ENCODE assay signal across 8 cellular contexts in the genomic region with DNA sequence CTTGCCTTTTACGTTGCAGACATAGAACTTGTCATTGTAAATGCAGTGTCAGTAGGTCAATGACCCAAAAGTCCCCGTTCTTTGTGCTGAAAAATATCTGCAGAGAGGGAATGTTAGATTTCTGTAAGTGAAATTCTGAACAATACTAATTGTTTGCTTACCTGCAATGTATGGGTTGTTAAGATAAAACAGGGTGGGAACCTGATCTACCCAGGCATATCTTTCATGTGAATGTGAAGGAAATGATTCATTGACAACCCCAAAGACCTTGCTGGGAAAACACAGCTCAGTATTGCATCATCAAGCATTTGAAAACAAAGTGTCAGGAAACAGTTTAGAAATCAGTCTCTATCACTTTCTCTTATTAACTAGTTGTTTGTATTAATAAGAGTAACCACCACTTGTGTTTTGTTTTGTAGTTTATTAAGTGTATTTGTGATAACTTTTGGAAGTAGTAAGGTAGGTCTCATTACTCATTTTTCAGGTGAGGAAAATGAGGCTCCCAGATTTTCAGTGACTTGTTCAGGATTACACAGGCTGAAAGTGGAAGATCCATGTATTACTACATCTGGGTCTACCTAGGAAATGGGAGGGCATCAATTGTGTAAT. TPM values are rescaled to one million over a fixed set of nuclear protein-coding genes. Genes with fewer than 3 reads are reported as not detected.
A peak's percentile ranks its signal among the peaks of the same experiment; 100 is the strongest.
DNase-seq lines count a peak whose midpoint lies in the region; ATAC-seq and TF ChIP-seq lines count a peak whose summit lies in the region.

No MANE protein-coding gene starts in this region.

- H3K27ac ChIP-seq in RWPE1 (peak overlapping the region; percentile 98), ascending aorta (no peak overlapping the region)

- DNase-seq in AG04449 (ENCODE audit: low read depth, low spot score) (peak; percentile 55), RWPE1 (ENCODE audit: low spot score) (peak; percentile 89), erythroblast (lab: John Stamatoyannopoulos, UW) (peak; percentile 6 to 18), osteocyte (ENCODE audit: extremely low spot score, unreplicated experiment) (no peak), ascending aorta (ENCODE audit: low spot score in 2 of 2) (no peak), posterior cingulate gyrus (no peak)
- DNase-seq in stimulated activated CD4-positive, alpha-beta T cell treated with anti-CD3 and anti-CD28 coated beads, Interleukin-12 subunit alpha, Interleukin-12 subunit beta, amount 100 ng/mL, for 4 hours: no peak

- TF ChIP-seq CTCF in AG04449 (IDR thresholded peaks at IDR 0.05; ENCODE audit: insufficient read depth, low read length, missing control alignments) (no peak), RWPE1 (conservative IDR thresholded peaks at IDR 0.05; ENCODE audit: low read depth) (no peak), osteocyte (IDR thresholded peaks at IDR 0.05) (no peak), ascending aorta (IDR thresholded peaks at IDR 0.05) (no peak)

- POLR2A ChIA-PET in AG04449 (lab: Yijun Ruan, JAX): interaction anchor here (0.7 kb wide), 1 partner anchor 227 kb away, joined by 5 read pairs; no protein-coding TSS in a partner anchor
- POLR2A ChIA-PET in RWPE1 (lab: Yijun Ruan, JAX; ENCODE audit: low non-redundant PET): no interaction called here

- H3K36me3 ChIP-seq in ascending aorta: no peaks in the 10 kb centered on the region

- H3K4me1 ChIP-seq in ascending aorta: peaks cover 0 to 16% of the 10 kb centered on the region in 2 donors

- peaks cover 36% of the 10 kb centered on the region for H3K4me1 Mint-ChIP-seq in osteocyte (ENCODE audit: unreplicated experiment)

- H3K27me3 ChIP-seq in ascending aorta: no peaks in the 10 kb centered on the region

- peaks cover 0 to 3% of the 10 kb centered on the region in 2 donors for H3K9me3 ChIP-seq in ascending aorta

- intact Hi-C loops in ascending aorta (cut with DNase I) (loop anchor here (2.0 kb wide), 1 partner anchor 42 kb away; no protein-coding TSS in a partner anchor), posterior cingulate gyrus (cut with DNase I) (no loop called here)

- H3K4me3 ChIP-seq in AG04449 (ENCODE audit: low read depth, low read length) (no peak overlapping the region), ascending aorta (no peak overlapping the region)

- TF ChIP-seq POLR2A in erythroblast (IDR thresholded peaks at IDR 0.05; ENCODE audit: low read length): no peak

- H3K27me3 Mint-ChIP-seq in osteocyte (ENCODE audit: unreplicated experiment): no peaks in the 10 kb centered on the region

- CTCF ChIA-PET in AG04449 (lab: Yijun Ruan, JAX): interaction anchor here (1.1 kb wide), 1 partner anchor 14 kb away, joined by 3 read pairs; no protein-coding TSS in a partner anchor
- CTCF ChIA-PET in RWPE1 (lab: Yijun Ruan, JAX): no interaction called here

- H3K4me3 Mint-ChIP-seq in osteocyte (ENCODE audit: unreplicated experiment): no peak overlapping the region

- H3K27ac Mint-ChIP-seq in osteocyte (ENCODE audit: unreplicated experiment): peak overlapping the region; percentile 92

- ATAC-seq in GM21447 (IDR thresholded peaks at IDR 0.05; ENCODE audit: unreplicated experiment): peak; percentile 77

- peaks cover 11% of the 10 kb centered on the region for H3K9me3 Mint-ChIP-seq in osteocyte (ENCODE audit: unreplicated experiment)

- peaks cover 14% of the 10 kb centered on the region for H3K36me3 Mint-ChIP-seq in osteocyte (ENCODE audit: unreplicated experiment)

RNA-seq across cellular contexts. Expression of a gene that starts 57.9 kb away (rescaled TPM):
- 754 and 795 TPM in 2 replicates for total RNA-seq in osteocyte
- total RNA-seq in ascending aorta: 384 TPM

Comparison
In these comparisons a context has a peak if more than half of its experiments do, and no peak if none do; other contexts are left out.
1. DNase-seq: peak in AG04449 (single experiment), RWPE1 (single experiment) and erythroblast (2 of 2); none in osteocyte (single experiment), ascending aorta (0 of 2), posterior cingulate gyrus (0 of 10) and stimulated activated CD4-positive, alpha-beta T cell treated with anti-CD3 and anti-CD28 coated beads, Interleukin-12 subunit alpha, Interleukin-12 subunit beta, amount 100 ng/mL, for 4 hours (single experiment).